8 cellular contexts compared by ENCODE assay signal in the genomic region with DNA sequence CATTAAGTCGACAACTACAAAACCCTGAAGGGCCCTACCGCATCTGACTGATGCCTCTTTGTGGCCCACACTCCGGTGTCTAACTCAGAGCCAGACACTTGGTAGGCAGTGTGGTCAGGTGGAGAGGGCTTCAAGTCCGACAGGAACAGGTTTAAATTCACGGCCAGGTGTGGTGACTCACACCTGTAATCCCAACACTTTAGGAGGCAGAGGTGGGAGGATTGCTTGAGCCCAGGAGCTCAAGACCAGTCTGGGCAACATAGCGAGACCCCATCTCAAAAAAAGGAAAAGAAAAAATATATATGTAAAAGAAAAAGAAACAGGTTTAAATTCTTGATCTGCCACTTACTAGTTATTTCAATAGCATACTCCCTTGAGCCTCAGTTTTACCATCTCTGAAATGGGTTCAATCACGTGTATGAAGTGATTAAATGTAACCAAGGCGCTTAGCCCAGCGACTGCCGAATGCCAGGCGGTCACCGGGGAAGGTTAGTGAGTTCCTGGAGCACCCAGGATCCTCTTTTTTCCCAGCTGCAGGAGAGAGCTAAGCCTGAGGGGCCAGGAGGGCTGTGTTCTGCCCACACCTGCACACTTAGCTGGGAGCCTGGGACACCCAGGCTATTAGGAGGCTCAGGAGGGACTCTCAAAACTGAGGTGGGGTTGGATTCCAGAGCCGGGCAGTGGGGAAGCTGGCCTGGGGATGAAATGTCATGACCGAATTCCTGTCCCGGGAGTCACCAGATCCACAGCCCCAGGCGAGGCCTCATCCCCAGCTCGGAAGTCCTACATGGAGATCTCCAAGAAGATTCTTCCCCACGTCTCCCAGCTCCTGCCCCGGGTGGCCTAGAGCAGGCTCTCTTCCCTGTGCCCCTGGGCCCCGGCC. TPM values are rescaled to one million over a fixed set of nuclear protein-coding genes. Genes with fewer than 3 reads are reported as not detected.
A peak's percentile ranks its signal among the peaks of the same experiment; 100 is the strongest.
DNase-seq lines count a peak whose midpoint lies in the region; ATAC-seq and TF ChIP-seq lines count a peak whose summit lies in the region.

No MANE protein-coding gene starts in this region.

- H3K27ac Mint-ChIP-seq in CD4-positive, alpha-beta memory T cell = peak overlapping the region; percentile 85 to 95 (median 91)
- H3K27ac Mint-ChIP-seq in activated CD8-positive, alpha-beta T cell treated with anti-CD3 and anti-CD28 coated beads, Interleukin-2, amount 10 ng/mL, durations not matched to agents 7 days and 5 days = peak overlapping the region; percentile 76

- H3K9me3 Mint-ChIP-seq in CD4-positive, alpha-beta memory T cell = peaks cover 0 to 2% (median 0%) of the 10 kb centered on the region in 8 donors
- H3K9me3 Mint-ChIP-seq in activated CD8-positive, alpha-beta T cell treated with anti-CD3 and anti-CD28 coated beads, Interleukin-2, amount 10 ng/mL, durations not matched to agents 7 days and 5 days (ENCODE audit: insufficient read depth) = no peaks in the 10 kb centered on the region

- no peak overlapping the region for H4K8ac ChIP-seq in neuronal stem cell (ENCODE audit: low read depth, low read length)

- H3K4me1 ChIP-seq in CD4-positive, alpha-beta memory T cell (ENCODE audit: insufficient read depth, low read length) = peaks cover 39% of the 10 kb centered on the region
- peaks cover 40% of the 10 kb centered on the region for H3K4me1 ChIP-seq in foreskin keratinocyte
- H3K4me1 ChIP-seq in neuronal stem cell (ENCODE audit: control insufficient read depth in 2 of 2, insufficient read depth in 1 of 2, low read depth in 1 of 2, low read length in 2 of 2) = peaks cover 7% of the 10 kb centered on the region in 2 donors

- H3K36me3 Mint-ChIP-seq in CD4-positive, alpha-beta memory T cell = peaks cover 8 to 15% of the 10 kb centered on the region in 2 donors
- H3K36me3 Mint-ChIP-seq in activated CD8-positive, alpha-beta T cell treated with anti-CD3 and anti-CD28 coated beads, Interleukin-2, amount 10 ng/mL, durations not matched to agents 7 days and 5 days (ENCODE audit: low read depth) = no peaks in the 10 kb centered on the region

- CTCF ChIA-PET in CD4-positive, alpha-beta memory T cell (lab: Charles Lee; ENCODE audit: partially characterized antibody) = interaction anchor here (0.7 to 5.3 kb wide), 18 partner anchors 8 to 245 kb away, joined by 3 to 34 read pairs (median 4); a partner anchor contains a TSS
- CTCF ChIA-PET in activated CD8-positive, alpha-beta T cell treated with anti-CD3 and anti-CD28 coated beads, Interleukin-2, amount 10 ng/mL, durations not matched to agents 7 days and 5 days (lab: Charles Lee) = interaction anchor here (0.6 to 3.5 kb wide), 13 partner anchors 10 to 245 kb away, joined by 3 to 30 read pairs (median 4); a partner anchor contains a TSS

- no peak for DNase-seq in CD4-positive, alpha-beta memory T cell
- no peak for DNase-seq in activated CD8-positive, alpha-beta T cell treated with anti-CD3 and anti-CD28 coated beads, Interleukin-2, amount 10 ng/mL, durations not matched to agents 7 days and 5 days
- peak in 1 of 2 donors; percentile 62 for DNase-seq in foreskin keratinocyte
- no peak for DNase-seq in neuronal stem cell (ENCODE audit: low spot score)
- DNase-seq in T-helper 9 cell = no peak
- no peak for DNase-seq in NCI-H510A treated with DMSO at 0.1 percent for 48 hours (lab: John Stamatoyannopoulos, UW)

- peak overlapping the region; percentile 90 for H3K9ac ChIP-seq in neuronal stem cell (ENCODE audit: low read depth, low read length, poor library complexity)

- peaks cover 2% of the 10 kb centered on the region for H3K79me1 ChIP-seq in neuronal stem cell (ENCODE audit: low read depth, low read length)

- H2AFZ ChIP-seq in neuronal stem cell (ENCODE audit: low read length) = peak overlapping the region; percentile 95

- no peak overlapping the region for H2AK5ac ChIP-seq in neuronal stem cell (ENCODE audit: low read depth, low read length)

- ATAC-seq in HG03064 (IDR thresholded peaks at IDR 0.05; ENCODE audit: low read depth, unreplicated experiment) = peak; percentile 4
- no peak for ATAC-seq in activated CD8-positive, alpha-beta T cell treated with anti-CD3 and anti-CD28 coated beads, Interleukin-2, amount 10 ng/mL, durations not matched to agents 7 days and 5 days
- ATAC-seq in foreskin keratinocyte = peak; percentile 2
- no peak for ATAC-seq in GM18498 (IDR thresholded peaks at IDR 0.05; ENCODE audit: unreplicated experiment)

- H3K36me3 ChIP-seq in CD4-positive, alpha-beta memory T cell (ENCODE audit: insufficient read depth, low read length) = peaks cover 2% of the 10 kb centered on the region
- H3K36me3 ChIP-seq in neuronal stem cell (replicated peaks in 1 of 2; ENCODE audit: control insufficient read depth in 2 of 2, insufficient read depth in 2 of 2, low read length in 2 of 2) = no peaks in the 10 kb centered on the region

- H2BK15ac ChIP-seq in neuronal stem cell (ENCODE audit: low read length) = no peak overlapping the region

- no peak overlapping the region for H3K4ac ChIP-seq in neuronal stem cell (ENCODE audit: low read length)

- peak overlapping the region; percentile 85 for H3K4me2 ChIP-seq in neuronal stem cell (ENCODE audit: insufficient read depth, low read length, poor library complexity, severe bottlenecking)

- POLR2A ChIA-PET in CD4-positive, alpha-beta memory T cell (lab: Charles Lee; ENCODE audit: partially characterized antibody) = interaction anchor here (1.7 to 5.1 kb wide), 7 partner anchors 26 to 181 kb away, joined by 6 to 84 read pairs (median 13); a partner anchor contains a TSS
- POLR2A ChIA-PET in activated CD8-positive, alpha-beta T cell treated with anti-CD3 and anti-CD28 coated beads, Interleukin-2, amount 10 ng/mL, durations not matched to agents 7 days and 5 days (lab: Charles Lee) = interaction anchor here (0.6 to 2.0 kb wide), 5 partner anchors 9 to 128 kb away, joined by 3 to 14 read pairs (median 5); a partner anchor contains a TSS

- peak overlapping the region; percentile 46 for H3K23ac ChIP-seq in neuronal stem cell (ENCODE audit: low read depth, low read length, poor library complexity)

- no CpG with 5 or more reads among the region's 20 CpGs for WGBS in neuronal stem cell (ENCODE audit: extremely low coverage in 2 of 2, insufficient read length in 2 of 2, insufficient replicate concordance in 1 of 2), 2 donors

- no peaks in the 10 kb centered on the region for H3K9me3 ChIP-seq in CD4-positive, alpha-beta memory T cell (ENCODE audit: control insufficient read depth in 1 of 2, low read length in 2 of 2)
- peaks cover 0 to 8% of the 10 kb centered on the region in 2 donors for H3K9me3 ChIP-seq in neuronal stem cell (replicated peaks in 1 of 2; ENCODE audit: control insufficient read depth in 2 of 2, insufficient read depth in 1 of 2, low read depth in 1 of 2, low read length in 2 of 2)

- peak overlapping the region; percentile 68 to 69 for H3K4me3 ChIP-seq in CD4-positive, alpha-beta memory T cell (ENCODE audit: low read length in 2 of 2)
- H3K4me3 ChIP-seq in neuronal stem cell (ENCODE audit: low read length in 2 of 2) = peak overlapping the region; percentile 75 to 92

- H2BK5ac ChIP-seq in neuronal stem cell (ENCODE audit: low read length) = peak overlapping the region; percentile 56

- intact Hi-C loops in CD4-positive, alpha-beta memory T cell (cut with micrococcal nuclease) = loop anchor here (1.0 to 2.0 kb wide), 11 partner anchors 26 to 685 kb away; a partner anchor contains a TSS

- H3K4me3 Mint-ChIP-seq in CD4-positive, alpha-beta memory T cell = peak overlapping the region; percentile 83 to 92 (median 88)
- H3K4me3 Mint-ChIP-seq in activated CD8-positive, alpha-beta T cell treated with anti-CD3 and anti-CD28 coated beads, Interleukin-2, amount 10 ng/mL, durations not matched to agents 7 days and 5 days = peak overlapping the region; percentile 77

- H3K27me3 ChIP-seq in CD4-positive, alpha-beta memory T cell (ENCODE audit: insufficient read depth, low read length) = no peaks in the 10 kb centered on the region
- H3K27me3 ChIP-seq in foreskin keratinocyte = no peaks in the 10 kb centered on the region
- peaks cover 0 to 16% (median 7%) of the 10 kb centered on the region in 3 experiments for H3K27me3 ChIP-seq in neuronal stem cell (ENCODE audit: control insufficient read depth in 3 of 3, insufficient read depth in 3 of 3, low read depth in 1 of 3, low read length in 3 of 3)

- peak overlapping the region; percentile 77 for H3K27ac ChIP-seq in CD4-positive, alpha-beta memory T cell (ENCODE audit: low read depth, low read length)
- H3K27ac ChIP-seq in foreskin keratinocyte (peak overlapping the region; percentile 94), neuronal stem cell (replicated peaks; ENCODE audit: low read length) (no peak overlapping the region)

- no peak overlapping the region for H2BK120ac ChIP-seq in neuronal stem cell (ENCODE audit: low read depth, low read length)

- no peak overlapping the region for H3K14ac ChIP-seq in neuronal stem cell (ENCODE audit: low read length)

- TF ChIP-seq CTCF in foreskin keratinocyte (conservative IDR thresholded peaks at IDR 0.05) = no peak

- peaks cover 27 to 59% (median 39%) of the 10 kb centered on the region in 4 donors for H3K4me1 Mint-ChIP-seq in CD4-positive, alpha-beta memory T cell
- H3K4me1 Mint-ChIP-seq in activated CD8-positive, alpha-beta T cell treated with anti-CD3 and anti-CD28 coated beads, Interleukin-2, amount 10 ng/mL, durations not matched to agents 7 days and 5 days (ENCODE audit: low read depth) = peaks cover 29% of the 10 kb centered on the region

- peaks cover 0 to 2% of the 10 kb centered on the region in 2 donors for H3K27me3 Mint-ChIP-seq in CD4-positive, alpha-beta memory T cell
- H3K27me3 Mint-ChIP-seq in activated CD8-positive, alpha-beta T cell treated with anti-CD3 and anti-CD28 coated beads, Interleukin-2, amount 10 ng/mL, durations not matched to agents 7 days and 5 days (ENCODE audit: low read depth) = peaks cover 8% of the 10 kb centered on the region

- H4K91ac ChIP-seq in neuronal stem cell (ENCODE audit: low read depth, low read length, poor library complexity) = no peak overlapping the region

- H3K18ac ChIP-seq in neuronal stem cell (ENCODE audit: low read length) = peak overlapping the region; percentile 57

- peak overlapping the region; percentile 65 for H2BK12ac ChIP-seq in neuronal stem cell (ENCODE audit: low read length)

RNA-seq across cellular contexts. Expression of a gene that starts 0.9 kb away (rescaled TPM):
- 10 to 100 TPM; 34.8 to 40.5 TPM for total RNA-seq in CD4-positive, alpha-beta memory T cell
- 10 to 100 TPM; 64.3 to 76.6 TPM for polyA plus RNA-seq in CD4-positive, alpha-beta memory T cell
- 10 to 100 TPM; 65.4 to 67.7 TPM for total RNA-seq in activated CD8-positive, alpha-beta T cell treated with anti-CD3 and anti-CD28 coated beads, Interleukin-2, amount 10 ng/mL, durations not matched to agents 7 days and 5 days
- total RNA-seq in foreskin keratinocyte = 451 and 458 TPM in 2 replicates
- polyA plus RNA-seq in foreskin keratinocyte = 612 and 644 TPM in 2 replicates
- 21.0 TPM for polyA plus RNA-seq in neuronal stem cell (2013, experiment 1 of 2)
- polyA plus RNA-seq in neuronal stem cell (2013, experiment 2 of 2) = 20.3 TPM

RNA-seq across cellular contexts. Expression of a gene that starts 26.9 kb away (rescaled TPM):
- total RNA-seq in CD4-positive, alpha-beta memory T cell = 10 to 100 TPM; 81.3 to 83.4 TPM
- polyA plus RNA-seq in CD4-positive, alpha-beta memory T cell = 100 to 1,000 TPM; 191 to 224 TPM
- total RNA-seq in activated CD8-positive, alpha-beta T cell treated with anti-CD3 and anti-CD28 coated beads, Interleukin-2, amount 10 ng/mL, durations not matched to agents 7 days and 5 days = 100 to 1,000 TPM; 129 to 142 TPM
- total RNA-seq in foreskin keratinocyte = 80.1 and 95.8 TPM in 2 replicates
- 172 and 175 TPM in 2 replicates for polyA plus RNA-seq in foreskin keratinocyte
- polyA plus RNA-seq in neuronal stem cell (2013, experiment 1 of 2) = 247 TPM
- polyA plus RNA-seq in neuronal stem cell (2013, experiment 2 of 2) = 237 TPM

RNA-seq across cellular contexts. Expression of a gene that starts 27.1 kb away (rescaled TPM):
- 10 to 100 TPM; 16.9 to 19.4 TPM for total RNA-seq in CD4-positive, alpha-beta memory T cell
- polyA plus RNA-seq in CD4-positive, alpha-beta memory T cell = 10 to 100 TPM; 19.3 to 46.3 TPM
- 10 to 100 TPM; 44.5 to 46.3 TPM for total RNA-seq in activated CD8-positive, alpha-beta T cell treated with anti-CD3 and anti-CD28 coated beads, Interleukin-2, amount 10 ng/mL, durations not matched to agents 7 days and 5 days
- 82.1 and 91.0 TPM in 2 replicates for total RNA-seq in foreskin keratinocyte
- polyA plus RNA-seq in foreskin keratinocyte = 108 and 120 TPM in 2 replicates
- 11.9 TPM for polyA plus RNA-seq in neuronal stem cell (2013, experiment 1 of 2)
- 11.7 TPM for polyA plus RNA-seq in neuronal stem cell (2013, experiment 2 of 2)

RNA-seq across cellular contexts. Expression of a gene that starts 32.7 kb away (rescaled TPM):
- 10 to 100 TPM; 32.3 to 33.6 TPM for total RNA-seq in CD4-positive, alpha-beta memory T cell
- polyA plus RNA-seq in CD4-positive, alpha-beta memory T cell = 10 to 100 TPM; 10.8 to 18.4 TPM
- 10 to 100 TPM; 31.3 to 31.4 TPM for total RNA-seq in activated CD8-positive, alpha-beta T cell treated with anti-CD3 and anti-CD28 coated beads, Interleukin-2, amount 10 ng/mL, durations not matched to agents 7 days and 5 days
- 42.7 and 48.8 TPM in 2 replicates for total RNA-seq in foreskin keratinocyte
- polyA plus RNA-seq in foreskin keratinocyte = 19.6 and 20.7 TPM in 2 replicates
- polyA plus RNA-seq in neuronal stem cell (2013, experiment 1 of 2) = 23.5 TPM
- polyA plus RNA-seq in neuronal stem cell (2013, experiment 2 of 2) = 24.7 TPM

RNA-seq across cellular contexts. Expression of a gene that starts 50.2 kb away (rescaled TPM):
- 10 to 100 TPM; 14.7 to 17.9 TPM for total RNA-seq in CD4-positive, alpha-beta memory T cell
- polyA plus RNA-seq in CD4-positive, alpha-beta memory T cell = 1 to 10 TPM in 1 of 2 donors, under 1 TPM in 1; 0.60 to 1.2 TPM
- total RNA-seq in activated CD8-positive, alpha-beta T cell treated with anti-CD3 and anti-CD28 coated beads, Interleukin-2, amount 10 ng/mL, durations not matched to agents 7 days and 5 days = 10 to 100 TPM in 1 of 2 experiments, 1 to 10 TPM in 1; 8.6 to 11.0 TPM
- total RNA-seq in foreskin keratinocyte = 4.2 and 5.2 TPM in 2 replicates
- 1.4 and 1.5 TPM in 2 replicates for polyA plus RNA-seq in foreskin keratinocyte
- 8.4 TPM for polyA plus RNA-seq in neuronal stem cell (2013, experiment 1 of 2)
- polyA plus RNA-seq in neuronal stem cell (2013, experiment 2 of 2) = 8.8 TPM

Comparison
In these comparisons a context has a peak if more than half of its experiments do, and no peak if none do; other contexts are left out.
1. ATAC-seq: peak in HG03064 (single experiment) and foreskin keratinocyte (single experiment); none in activated CD8-positive, alpha-beta T cell treated with anti-CD3 and anti-CD28 coated beads, Interleukin-2, amount 10 ng/mL, durations not matched to agents 7 days and 5 days (single experiment) and GM18498 (single experiment).